8 cellular contexts compared by ENCODE assay signal in the genomic region with DNA sequence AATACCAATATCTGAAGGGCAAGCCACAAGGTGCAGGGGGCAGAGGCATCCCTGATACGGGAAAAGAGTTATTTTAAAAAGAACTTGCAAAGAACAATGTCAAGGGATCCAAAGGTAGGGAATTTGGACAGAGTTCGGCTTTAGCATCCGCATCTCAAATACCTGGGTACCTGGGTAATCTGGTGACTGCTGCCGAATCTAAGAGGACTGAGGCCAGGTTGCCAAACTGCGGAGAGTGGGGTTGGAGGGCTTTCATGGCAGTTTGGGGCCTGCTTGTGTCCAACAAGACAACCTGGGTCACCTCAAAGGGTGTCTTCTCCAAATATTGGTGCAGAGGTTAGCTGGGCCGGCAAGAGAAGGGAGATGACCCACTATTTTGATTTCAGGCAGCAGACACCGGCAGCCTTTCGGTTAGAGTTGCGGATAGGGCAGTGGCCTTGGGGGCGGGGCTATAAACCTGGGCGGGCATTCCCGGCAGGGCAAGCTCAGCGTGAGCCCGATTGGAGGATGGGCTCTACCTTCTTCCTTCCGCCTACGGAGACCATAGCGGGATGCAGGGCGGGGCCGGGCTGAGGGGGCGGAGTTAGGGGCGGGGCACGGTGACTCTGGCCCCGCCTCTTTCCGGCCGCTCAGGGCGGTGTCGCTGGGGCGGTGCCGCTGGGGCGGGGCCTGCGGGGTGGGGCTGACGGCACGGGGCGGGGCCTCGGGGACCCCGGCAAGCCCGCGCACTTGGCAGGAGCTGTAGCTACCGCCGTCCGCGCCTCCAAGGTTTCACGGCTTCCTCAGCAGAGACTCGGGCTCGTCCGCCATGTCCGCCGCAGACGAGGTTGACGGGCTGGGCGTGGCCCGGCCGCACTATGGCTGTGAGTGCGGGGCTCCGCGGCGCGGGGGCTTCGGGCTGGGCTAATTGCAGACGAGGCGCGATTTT. TPM values are rescaled to one million over a fixed set of nuclear protein-coding genes. Genes with fewer than 3 reads are reported as not detected.
DNase-seq lines count a peak whose midpoint lies in the region; ATAC-seq lines count a peak whose summit lies in the region.

A gene with protein sequence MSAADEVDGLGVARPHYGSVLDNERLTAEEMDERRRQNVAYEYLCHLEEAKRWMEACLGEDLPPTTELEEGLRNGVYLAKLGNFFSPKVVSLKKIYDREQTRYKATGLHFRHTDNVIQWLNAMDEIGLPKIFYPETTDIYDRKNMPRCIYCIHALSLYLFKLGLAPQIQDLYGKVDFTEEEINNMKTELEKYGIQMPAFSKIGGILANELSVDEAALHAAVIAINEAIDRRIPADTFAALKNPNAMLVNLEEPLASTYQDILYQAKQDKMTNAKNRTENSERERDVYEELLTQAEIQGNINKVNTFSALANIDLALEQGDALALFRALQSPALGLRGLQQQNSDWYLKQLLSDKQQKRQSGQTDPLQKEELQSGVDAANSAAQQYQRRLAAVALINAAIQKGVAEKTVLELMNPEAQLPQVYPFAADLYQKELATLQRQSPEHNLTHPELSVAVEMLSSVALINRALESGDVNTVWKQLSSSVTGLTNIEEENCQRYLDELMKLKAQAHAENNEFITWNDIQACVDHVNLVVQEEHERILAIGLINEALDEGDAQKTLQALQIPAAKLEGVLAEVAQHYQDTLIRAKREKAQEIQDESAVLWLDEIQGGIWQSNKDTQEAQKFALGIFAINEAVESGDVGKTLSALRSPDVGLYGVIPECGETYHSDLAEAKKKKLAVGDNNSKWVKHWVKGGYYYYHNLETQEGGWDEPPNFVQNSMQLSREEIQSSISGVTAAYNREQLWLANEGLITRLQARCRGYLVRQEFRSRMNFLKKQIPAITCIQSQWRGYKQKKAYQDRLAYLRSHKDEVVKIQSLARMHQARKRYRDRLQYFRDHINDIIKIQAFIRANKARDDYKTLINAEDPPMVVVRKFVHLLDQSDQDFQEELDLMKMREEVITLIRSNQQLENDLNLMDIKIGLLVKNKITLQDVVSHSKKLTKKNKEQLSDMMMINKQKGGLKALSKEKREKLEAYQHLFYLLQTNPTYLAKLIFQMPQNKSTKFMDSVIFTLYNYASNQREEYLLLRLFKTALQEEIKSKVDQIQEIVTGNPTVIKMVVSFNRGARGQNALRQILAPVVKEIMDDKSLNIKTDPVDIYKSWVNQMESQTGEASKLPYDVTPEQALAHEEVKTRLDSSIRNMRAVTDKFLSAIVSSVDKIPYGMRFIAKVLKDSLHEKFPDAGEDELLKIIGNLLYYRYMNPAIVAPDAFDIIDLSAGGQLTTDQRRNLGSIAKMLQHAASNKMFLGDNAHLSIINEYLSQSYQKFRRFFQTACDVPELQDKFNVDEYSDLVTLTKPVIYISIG (N-terminal part only) (plus strand): TSS at position 709 of the 928 bp plus-strand sequence. CDS start 100 bp downstream, at position 809.

- DNase-seq in COLO668 (lab: John Stamatoyannopoulos, UW; ENCODE audit: unreplicated experiment), result peak; percentile 98
- peak; percentile 93 for DNase-seq in HT1080 (ENCODE audit: low read depth)
- peak; percentile 95 for DNase-seq in NOMO-1 treated with DMSO at 0.1 percent for 48 hours (lab: John Stamatoyannopoulos, UW; ENCODE audit: unreplicated experiment)
- DNase-seq in activated CD8-positive, alpha-beta memory T cell treated with anti-CD3 and anti-CD28 coated beads for 48 hours (ENCODE audit: low read depth in 2 of 3, low spot score in 2 of 3), result peak; percentile 90 to 97 (median 96)
- peak; percentile 98 for DNase-seq in mesenteric fat pad (ENCODE audit: low spot score)
- peak; percentile 96 for DNase-seq in stimulated activated CD8-positive, alpha-beta memory T cell treated with anti-CD3 and anti-CD28 coated beads, Interleukin-15, amount 100 ng/mL, for 24 hours (ENCODE audit: low read depth)

- H3K9ac ChIP-seq in endocrine pancreas (ENCODE audit: control insufficient read depth, insufficient read depth, low read length), result peak within 1 kb of the TSS; percentile 78

- no peaks in the 10 kb centered on the region for H3K36me3 ChIP-seq in endocrine pancreas (ENCODE audit: control insufficient read depth, insufficient read depth, low read length)

- H3K27me3 ChIP-seq in endocrine pancreas (ENCODE audit: control insufficient read depth, insufficient read depth, low read length), result no peaks in the 10 kb centered on the region

- H3K4me1 ChIP-seq in endocrine pancreas (ENCODE audit: control insufficient read depth, insufficient read depth, low read length), result peaks cover 19% of the 10 kb centered on the region

- ATAC-seq in GM21360 (IDR thresholded peaks at IDR 0.05; ENCODE audit: unreplicated experiment), result peak; percentile 88

- peak within 1 kb of the TSS; percentile 86 for H3K4me3 ChIP-seq in endocrine pancreas (ENCODE audit: control insufficient read depth, insufficient read depth, low read length)

- no peaks in the 10 kb centered on the region for H3K9me3 ChIP-seq in endocrine pancreas (ENCODE audit: control insufficient read depth, low read length)

RNA-seq across cellular contexts. Expression of the gene that starts here (rescaled TPM):
- total RNA-seq in HT1080 (2014; rRNA removed; shearing (Covaris generic)), result 145 and 148 TPM in 2 replicates
- 13.7 and 18.4 TPM in 2 replicates for polyA plus RNA-seq in HT1080 (2015; cell fraction: cytosol; rRNA removed)
- 651 and 738 TPM in 2 replicates for polyA plus RNA-seq in HT1080 (2015; cell fraction: nucleus; rRNA removed)
- total RNA-seq in mesenteric fat pad, result 210 TPM

Comparison
In these comparisons a context has a peak if more than half of its experiments do, and no peak if none do; other contexts are left out.
1. Peak in every context shown above with its lines: DNase-seq, ATAC-seq and H3K4me3 ChIP-seq.